7 cellular contexts compared by ENCODE assay signal in the genomic region with DNA sequence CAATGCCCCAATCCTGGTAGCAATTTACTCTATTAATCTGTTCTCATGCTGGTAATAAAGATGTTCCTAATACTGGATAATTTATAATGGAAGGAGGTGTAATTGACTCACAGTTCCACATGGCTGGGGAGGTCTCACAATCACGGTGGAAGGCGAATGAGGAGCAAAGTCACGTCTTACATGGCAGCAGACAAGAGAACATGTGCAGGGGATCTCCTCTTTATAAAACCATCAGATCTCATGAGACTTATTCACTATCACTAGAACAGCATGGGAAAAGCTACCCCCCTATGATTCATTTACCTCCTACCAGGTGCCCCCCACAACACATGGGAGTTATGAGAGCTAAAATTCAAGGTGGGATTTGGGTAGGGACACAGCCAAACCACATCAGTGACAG.
"Had no signal": no experiment of that assay in that cellular context is flagged by ENCODE, and none has a peak within 500 bp of the region (broad histone marks: within the 10 kb centered on the region; RNA-seq: fewer than 3 reads in every experiment).

No MANE protein-coding gene starts in this region.

- ATAC-seq: HepG2 had no signal

- H3K27me3 Mint-ChIP-seq: IgD-negative memory B cell had no signal

- H3K36me3 Mint-ChIP-seq: IgD-negative memory B cell had no signal

- H3K27ac ChIP-seq: HL-60 had no signal

- H3K27ac Mint-ChIP-seq: IgD-negative memory B cell had no signal

- DNase-seq: IMR-90, KBM-7, KG1 had no signal

- H3K4me1 Mint-ChIP-seq: IgD-negative memory B cell had no signal

- FAIRE-seq: HepG2, HTR-8/SVneo had no signal

- H3K4me3 Mint-ChIP-seq: IgD-negative memory B cell had no signal
